16 cellular contexts compared by ENCODE assay signal in the genomic region with DNA sequence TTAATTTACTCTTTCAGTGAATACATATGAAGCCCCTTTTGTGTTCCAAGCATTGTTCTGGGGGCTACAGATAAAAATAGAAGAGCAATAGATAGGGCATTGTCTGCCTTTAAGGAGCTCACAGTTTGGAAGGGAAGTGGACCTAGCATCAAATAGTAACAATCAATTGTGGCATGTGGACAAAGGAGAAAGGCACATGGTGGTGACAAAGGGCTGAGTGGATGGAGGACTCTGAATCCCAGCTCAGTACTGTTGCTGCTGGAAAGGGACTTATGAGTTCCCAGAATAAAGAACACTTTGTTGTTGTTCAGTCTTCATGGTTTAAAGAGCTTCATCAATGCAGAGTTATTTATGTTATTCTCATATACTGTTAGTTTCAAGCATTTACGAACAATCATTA.
A peak's percentile ranks its signal among the peaks of the same experiment; 100 is the strongest.
DNase-seq lines count a peak whose midpoint lies in the region; ATAC-seq, FAIRE-seq and TF ChIP-seq lines count a peak whose summit lies in the region.
"Had no signal": no experiment of that assay in that cellular context is flagged by ENCODE, and none has a peak within 500 bp of the region (broad histone marks: within the 10 kb centered on the region; RNA-seq: fewer than 3 reads in every experiment).

No MANE protein-coding gene starts in this region.

- H3K27ac ChIP-seq in H1 (ENCODE audit: low read depth, low read length) = no peak overlapping the region
- no peak overlapping the region for H3K27ac ChIP-seq in tibial nerve
- H3K27ac ChIP-seq: A549, HL-60 had no signal

- no peak overlapping the region for H2BK120ac ChIP-seq in H1 (replicated peaks; ENCODE audit: low read depth, low read length)

- H3K27me3 Mint-ChIP-seq in natural killer cell treated with Interleukin-12 subunit alpha and Interleukin-12 subunit beta and Interleukin-15 and Interleukin-18, amount 100 ng/mL, for 72 hours = peaks cover 24 to 25% of the 10 kb centered on the region in 2 donors

- H3K79me2 ChIP-seq in H1 (ENCODE audit: control insufficient read depth in 1 of 2, insufficient read depth in 2 of 2, low read length in 2 of 2) = no peaks in the 10 kb centered on the region

- H4K8ac ChIP-seq in H1 (ENCODE audit: extremely low read depth, insufficient read depth, low read length) = no peak overlapping the region

- TF ChIP-seq CTCF in H1 (IDR thresholded peaks at IDR 0.05; ENCODE audit: control extremely low read depth in 1 of 3, insufficient read depth in 1 of 3, low read depth in 1 of 3, low read length in 3 of 3) (no peak), tibial nerve (IDR thresholded peaks at IDR 0.05) (no peak)

- H3K18ac ChIP-seq in H1 (ENCODE audit: extremely low read depth, low read length) = no peak overlapping the region

- FAIRE-seq in H1 (lab: Jason Lieb, UNC) = no peak
- FAIRE-seq: A549, GM12892 had no signal

- H3K79me1 ChIP-seq in H1 (ENCODE audit: low read depth, low read length) = no peaks in the 10 kb centered on the region

- WGBS in H1 (ENCODE audit: extremely low coverage in 1 of 2, insufficient coverage in 1 of 2, insufficient read length in 1 of 2, insufficient replicate concordance in 2 of 2, low coverage in 1 of 2, low lambda C conversion rate in 2 of 2, missing lambda C conversion rate in 1 of 2), 2 experiments = 84% methylated on average over 1 of the region's 1 CpG; no CpG with 5 or more reads in 1 of the 2 experiments
- WGBS in tibial nerve, 2 donors = 41 to 57% methylated on average over 1 of the region's 1 CpG

- POLR2A ChIA-PET in H1 (lab: Charles Lee; ENCODE audit: partially characterized antibody) = no interaction called here

- no peak overlapping the region for H3K56ac ChIP-seq in H1 (replicated peaks; ENCODE audit: insufficient read length, low read depth, low read length)

- H4K20me1 ChIP-seq in H1 (replicated peaks in 1 of 2; ENCODE audit: control insufficient read depth in 1 of 2, insufficient read depth in 2 of 2, low read length in 2 of 2) = no peaks in the 10 kb centered on the region

- no peak overlapping the region for H4K5ac ChIP-seq in H1 (ENCODE audit: insufficient read length, low read depth, low read length)

- H2BK20ac ChIP-seq in H1 (ENCODE audit: low read length) = no peak overlapping the region

- H3K4me1 ChIP-seq in H1 (replicated peaks in 1 of 4; ENCODE audit: control insufficient read depth in 3 of 4, insufficient read depth in 4 of 4, low read length in 3 of 4) (no peaks in the 10 kb centered on the region), tibial nerve (no peaks in the 10 kb centered on the region)
- H3K4me1 ChIP-seq: A549 had no signal

- no peak overlapping the region for H2BK12ac ChIP-seq in H1 (ENCODE audit: low read depth, low read length)

- TF ChIP-seq EP300 in H1 (IDR thresholded peaks at IDR 0.05; ENCODE audit: borderline replicate concordance in 1 of 2, low read depth in 2 of 2, low read length in 2 of 2) = no peak
- no peak for TF ChIP-seq EP300 in tibial nerve (IDR thresholded peaks at IDR 0.05)

- no peaks in the 10 kb centered on the region for H3K9me3 ChIP-seq in H1 (ENCODE audit: insufficient read depth in 2 of 2, low read depth in 1 of 2, low read length in 1 of 2)
- peaks cover 0 to 18% (median 0%) of the 10 kb centered on the region in 4 donors for H3K9me3 ChIP-seq in tibial nerve
- H3K9me3 ChIP-seq: A549 had no signal

- no peak overlapping the region for H3K14ac ChIP-seq in H1 (ENCODE audit: insufficient read length)

- H3K27me3 ChIP-seq in H1 (replicated peaks in 1 of 4; ENCODE audit: control insufficient read depth in 3 of 4, extremely low read depth in 1 of 4, insufficient read depth in 3 of 4, low read length in 3 of 4) (peaks cover 0 to 1% (median 0%) of the 10 kb centered on the region in 4 experiments; a peak in 2 of 7 replicates), tibial nerve (no peaks in the 10 kb centered on the region)

- CTCF ChIA-PET in H1 (lab: Charles Lee; ENCODE audit: partially characterized antibody) = interaction anchor here (0.6 to 1.1 kb wide), 3 partner anchors 49 to 614 kb away, joined by 3 read pairs; no protein-coding TSS in a partner anchor

- TF ChIP-seq POLR2A in H1 (IDR thresholded peaks at IDR 0.05; ENCODE audit: control extremely low read depth in 1 of 2, low read depth in 2 of 2, low read length in 2 of 2) (no peak), tibial nerve (IDR thresholded peaks at IDR 0.05) (no peak)

- H3K4me3 Mint-ChIP-seq in natural killer cell treated with Interleukin-12 subunit alpha and Interleukin-12 subunit beta and Interleukin-15 and Interleukin-18, amount 100 ng/mL, for 72 hours = no peak overlapping the region
- H3K4me3 Mint-ChIP-seq: CD14-positive monocyte; CD8-positive, alpha-beta T cell; HFFc6 had no signal

- no peak overlapping the region for H3K23ac ChIP-seq in H1 (ENCODE audit: insufficient read length)

- TF ChIP-seq RAD21 in H1 (IDR thresholded peaks at IDR 0.05 in 1 of 2, conservative IDR thresholded peaks at IDR 0.05 in 1 of 2; ENCODE audit: low read depth in 2 of 2, low read length in 2 of 2) = no peak

- H2AFZ ChIP-seq in H1 (ENCODE audit: low read length) = 0 out of 2 replicates have a peak overlapping the region, but pooled peaks have one; percentile 33

- H3K4me3 ChIP-seq in H1 (ENCODE audit: extremely low read depth in 1 of 4, insufficient read depth in 2 of 4, low read depth in 3 of 4, low read length in 4 of 4) (no peak overlapping the region), tibial nerve (no peak overlapping the region)
- H3K4me3 ChIP-seq: A549 had no signal

- H2AK5ac ChIP-seq in H1 (ENCODE audit: low read depth, low read length) = no peak overlapping the region

- H3K9ac ChIP-seq in H1 (replicated peaks in 1 of 4; ENCODE audit: extremely low read depth in 1 of 4, low read depth in 3 of 4, low read length in 3 of 4) = no peak overlapping the region

- H3K36me3 Mint-ChIP-seq in natural killer cell treated with Interleukin-12 subunit alpha and Interleukin-12 subunit beta and Interleukin-15 and Interleukin-18, amount 100 ng/mL, for 72 hours = no peaks in the 10 kb centered on the region
- H3K36me3 Mint-ChIP-seq: CD14-positive monocyte; CD8-positive, alpha-beta T cell had no signal

- no peak overlapping the region for H3K4me2 ChIP-seq in H1 (ENCODE audit: insufficient read depth in 1 of 2, low read depth in 2 of 2, low read length in 2 of 2)
- H3K4me2 ChIP-seq: A549 had no signal

- ATAC-seq in natural killer cell treated with Interleukin-12 subunit alpha and Interleukin-12 subunit beta and Interleukin-15 and Interleukin-18, amount 100 ng/mL, for 72 hours = no peak
- ATAC-seq: A549; CD8-positive, alpha-beta T cell had no signal

- no peak overlapping the region for H2BK5ac ChIP-seq in H1 (ENCODE audit: low read depth, low read length)

- H4K91ac ChIP-seq in H1 (replicated peaks; ENCODE audit: insufficient read length, low read length) = no peak overlapping the region

- H2BK15ac ChIP-seq in H1 (ENCODE audit: low read length) = no peak overlapping the region

- no peaks in the 10 kb centered on the region for H3K23me2 ChIP-seq in H1 (ENCODE audit: low read depth, low read length)

- no peaks in the 10 kb centered on the region for H3K9me3 Mint-ChIP-seq in natural killer cell treated with Interleukin-12 subunit alpha and Interleukin-12 subunit beta and Interleukin-15 and Interleukin-18, amount 100 ng/mL, for 72 hours
- H3K9me3 Mint-ChIP-seq: CD8-positive, alpha-beta T cell had no signal

- no peak overlapping the region for H3K27ac Mint-ChIP-seq in natural killer cell treated with Interleukin-12 subunit alpha and Interleukin-12 subunit beta and Interleukin-15 and Interleukin-18, amount 100 ng/mL, for 72 hours
- H3K27ac Mint-ChIP-seq: CD14-positive monocyte; CD8-positive, alpha-beta T cell; HFFc6 had no signal

- no peaks in the 10 kb centered on the region for H3K4me1 Mint-ChIP-seq in natural killer cell treated with Interleukin-12 subunit alpha and Interleukin-12 subunit beta and Interleukin-15 and Interleukin-18, amount 100 ng/mL, for 72 hours (ENCODE audit: low read depth in 2 of 2)
- H3K4me1 Mint-ChIP-seq: CD14-positive monocyte had no signal

- no peak for DNase-seq in H1 (ENCODE audit: low read depth in 1 of 2, low spot score in 2 of 2)
- peak; percentile 32 to 69 for DNase-seq in hippocampal formation (lab: John Stamatoyannopoulos, UW)
- peak; percentile 67 for DNase-seq in putamen (ENCODE audit: low spot score)
- DNase-seq in tibial nerve (ENCODE audit: low spot score in 2 of 2) = no peak
- no peak for DNase-seq in activated gamma-delta T cell (lab: John Stamatoyannopoulos, UW)
- no peak for DNase-seq in natural killer cell treated with Interleukin-12 subunit alpha and Interleukin-12 subunit beta and Interleukin-15 and Interleukin-18, amount 100 ng/mL, for 72 hours (ENCODE audit: low spot score)
- DNase-seq: CD8-positive, alpha-beta T cell; COR-L47; DND-41; GDM1; HCEC 1CT; HFFc6 had no signal

- H3K4ac ChIP-seq in H1 (replicated peaks; ENCODE audit: insufficient read length, low read depth, low read length) = no peak overlapping the region

- H3K36me3 ChIP-seq in H1 (ENCODE audit: control insufficient read depth in 2 of 4, insufficient read depth in 4 of 4, low read length in 3 of 4) (no peaks in the 10 kb centered on the region), tibial nerve (no peaks in the 10 kb centered on the region)

TF ChIP-seq in H1, 55 proteins besides CTCF, POLR2A, EP300 and RAD21 (continues in another document):
- no peak for TF ChIP-seq GABPA (IDR thresholded peaks at IDR 0.05; ENCODE audit: borderline replicate concordance, insufficient read depth, low read length)
- TF ChIP-seq CBX5 (IDR thresholded peaks at IDR 0.05; ENCODE audit: low read depth, low read length) = no peak
- no peak for TF ChIP-seq KDM1A (IDR thresholded peaks at IDR 0.05; ENCODE audit: borderline replicate concordance, low read length)
- TF ChIP-seq TAF7 (optimal IDR thresholded peaks at IDR 0.05; ENCODE audit: borderline replicate concordance, low read depth, low read length) = no peak
- TF ChIP-seq CHD1 (IDR thresholded peaks at IDR 0.05; ENCODE audit: low read depth, low read length) = no peak
- TF ChIP-seq, protein P1, sequence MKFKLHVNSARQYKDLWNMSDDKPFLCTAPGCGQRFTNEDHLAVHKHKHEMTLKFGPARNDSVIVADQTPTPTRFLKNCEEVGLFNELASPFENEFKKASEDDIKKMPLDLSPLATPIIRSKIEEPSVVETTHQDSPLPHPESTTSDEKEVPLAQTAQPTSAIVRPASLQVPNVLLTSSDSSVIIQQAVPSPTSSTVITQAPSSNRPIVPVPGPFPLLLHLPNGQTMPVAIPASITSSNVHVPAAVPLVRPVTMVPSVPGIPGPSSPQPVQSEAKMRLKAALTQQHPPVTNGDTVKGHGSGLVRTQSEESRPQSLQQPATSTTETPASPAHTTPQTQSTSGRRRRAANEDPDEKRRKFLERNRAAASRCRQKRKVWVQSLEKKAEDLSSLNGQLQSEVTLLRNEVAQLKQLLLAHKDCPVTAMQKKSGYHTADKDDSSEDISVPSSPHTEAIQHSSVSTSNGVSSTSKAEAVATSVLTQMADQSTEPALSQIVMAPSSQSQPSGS (IDR thresholded peaks at IDR 0.05; ENCODE audit: low read length) = no peak
- TF ChIP-seq MAFK (IDR thresholded peaks at IDR 0.05; ENCODE audit: low read depth, low read length) = no peak

Comparison
In these comparisons a context has a peak if more than half of its experiments do, and no peak if none do; other contexts are left out.
1. DNase-seq: peak in hippocampal formation (2 of 2) and putamen (single experiment); none in H1 (0 of 2), tibial nerve (0 of 2), activated gamma-delta T cell (single experiment) and natural killer cell treated with Interleukin-12 subunit alpha and Interleukin-12 subunit beta and Interleukin-15 and Interleukin-18, amount 100 ng/mL, for 72 hours (single experiment).